ENCODE assay signal across 29 cellular contexts in the genomic region with DNA sequence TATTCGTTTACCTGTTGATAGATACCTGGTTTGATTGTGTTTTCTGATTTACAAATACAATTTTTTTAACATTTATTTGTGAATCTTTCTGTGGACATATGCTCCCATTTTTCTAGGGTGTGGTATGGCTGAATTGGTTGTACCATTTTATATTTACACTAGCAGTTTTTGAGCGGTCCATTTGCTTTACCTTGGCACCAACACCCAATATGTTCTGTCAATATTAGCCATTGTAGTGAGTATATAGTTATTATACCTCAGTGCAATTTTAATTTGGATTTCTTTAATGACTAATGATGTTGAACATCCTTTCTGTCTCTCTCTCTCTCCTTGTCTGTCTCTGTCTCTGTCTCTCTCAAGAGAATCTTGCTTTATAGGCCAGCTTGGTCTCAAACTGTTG.
"Had no signal": no experiment of that assay in that cellular context is flagged by ENCODE, and none has a peak within 500 bp of the region (broad histone marks: within the 10 kb centered on the region; RNA-seq: fewer than 3 reads in every experiment).

No MANE protein-coding gene starts in this region.

- H3K9me3 ChIP-seq: esophagus squamous epithelium, mucosa of descending colon, right lobe of liver, thoracic aorta, vagina had no signal

- FAIRE-seq: bronchial epithelial cell, colon, endometrium had no signal

- ATAC-seq: activated T-cell treated with anti-CD3 and anti-CD28 coated beads, Interleukin-2, amount 50 U/mL, for 4 hours; activated T-helper 17 cell treated with anti-CD3 and anti-CD28 coated beads, Interleukin-2, amount 50 U/mL, for 72 hours; mucosa of descending colon; natural killer cell treated with Interleukin-12 subunit alpha and Interleukin-12 subunit beta and Interleukin-15 and Interleukin-18, amount 100 ng/mL, for 72 hours; right lobe of liver; stimulated activated effector memory CD8-positive, alpha-beta T cell treated with anti-CD3 and anti-CD28 coated beads, Interleukin-12 subunit alpha, Interleukin-12 subunit beta, amount 100 ng/mL, for 72 hours; T-helper 17 cell had no signal

- DNase-seq: activated CD4-positive, alpha-beta memory T cell treated with anti-CD3 and anti-CD28 coated beads, Interleukin-2, amount 10 ng/mL, durations not matched to agents 7 days and 5 days; activated CD4-positive, alpha-beta T cell treated with anti-CD3 and anti-CD28 coated beads for 1 hour; activated CD4-positive, alpha-beta T cell treated with anti-CD3 and anti-CD28 coated beads, Interleukin-2, amount 10 ng/mL, durations not matched to agents 7 days and 5 days; activated CD8-positive, alpha-beta memory T cell treated with anti-CD3 and anti-CD28 coated beads, Interleukin-2, amount 50 U/mL, for 48 hours; activated gamma-delta T cell treated with Interleukin-2 at 50 U/mL for 16 hours; activated naive CD4-positive, alpha-beta T cell treated with anti-CD3 and anti-CD28 coated beads, Interleukin-2, amount 50 U/mL, for 16 hours; activated T-cell treated with anti-CD3 and anti-CD28 coated beads, Interleukin-2, amount 50 U/mL, for 4 hours; amniotic stem cell; dermis blood vessel endothelial cell; effector CD4-positive, alpha-beta T cell; esophagus squamous epithelium; foreskin melanocyte; left ventricle myocardium inferior; mesendoderm; mucosa of descending colon; right lobe of liver; stimulated activated CD4-positive, alpha-beta T cell treated with anti-CD3 and anti-CD28 coated beads, Interleukin-4, amount 100 ng/mL, for 24 hours; T-helper 17 cell; T1000 had no signal

- H3K4me1 ChIP-seq: right lobe of liver had no signal

- H3K4me3 ChIP-seq: esophagus squamous epithelium, left ventricle myocardium inferior, lung, mucosa of descending colon, right lobe of liver, thoracic aorta, vagina had no signal

- H3K27ac ChIP-seq: epithelial cell of prostate, esophagus squamous epithelium, left ventricle myocardium inferior, right lobe of liver, thoracic aorta, vagina had no signal

- H3K27me3 ChIP-seq: esophagus squamous epithelium, right lobe of liver, vagina had no signal

- H3K36me3 ChIP-seq: esophagus squamous epithelium, left ventricle myocardium inferior, right lobe of liver, thoracic aorta, vagina had no signal
